1 cellular context compared by ENCODE assay signal in the genomic region with DNA sequence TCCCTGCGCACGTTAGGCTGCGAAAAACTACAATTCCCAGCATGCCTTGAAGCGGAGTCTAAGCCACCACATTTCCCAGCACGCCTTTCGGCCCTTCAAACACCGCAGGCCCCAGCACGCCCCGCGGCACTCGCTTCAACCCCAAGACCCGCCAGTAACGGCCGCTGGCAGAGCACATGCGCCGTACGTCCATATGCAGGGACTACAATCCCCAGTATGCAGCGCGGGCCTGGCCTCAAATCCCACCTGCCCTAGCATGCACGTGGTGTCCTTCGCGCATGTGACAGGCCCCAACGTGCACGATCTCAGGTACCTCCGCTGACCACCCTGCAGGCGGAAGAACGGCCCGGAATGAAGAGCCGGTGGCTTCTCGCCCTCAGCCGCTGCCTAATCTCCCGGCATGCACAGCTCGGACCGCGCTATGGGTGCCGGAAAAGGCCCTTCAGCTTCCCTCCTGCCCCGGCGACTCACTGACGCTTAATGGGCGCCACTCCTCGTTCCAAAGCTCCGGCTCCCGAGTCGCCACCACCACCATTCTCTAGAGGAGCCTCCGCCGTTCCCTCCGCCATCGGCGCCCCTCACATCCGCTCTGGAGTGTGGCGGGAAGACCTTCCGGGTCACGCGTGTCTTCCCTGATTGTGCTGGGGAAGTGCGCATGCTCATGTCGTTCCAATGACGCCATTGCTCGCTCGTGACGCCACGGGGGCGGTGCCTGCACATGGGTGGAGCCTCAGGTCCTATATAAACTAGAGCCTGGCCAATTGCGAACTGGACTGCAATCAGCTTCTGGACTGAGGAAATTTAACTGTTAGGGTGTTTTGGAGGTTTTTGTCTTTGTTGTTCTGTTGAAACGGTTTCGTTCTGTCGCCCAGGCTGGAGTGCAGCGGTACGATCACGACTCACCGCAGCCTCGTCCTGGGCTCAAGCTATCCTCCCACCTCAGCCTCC.
A peak's percentile ranks its signal among the peaks of the same experiment; 100 is the strongest.
TF ChIP-seq lines count a peak whose summit lies in the region.

A gene with protein sequence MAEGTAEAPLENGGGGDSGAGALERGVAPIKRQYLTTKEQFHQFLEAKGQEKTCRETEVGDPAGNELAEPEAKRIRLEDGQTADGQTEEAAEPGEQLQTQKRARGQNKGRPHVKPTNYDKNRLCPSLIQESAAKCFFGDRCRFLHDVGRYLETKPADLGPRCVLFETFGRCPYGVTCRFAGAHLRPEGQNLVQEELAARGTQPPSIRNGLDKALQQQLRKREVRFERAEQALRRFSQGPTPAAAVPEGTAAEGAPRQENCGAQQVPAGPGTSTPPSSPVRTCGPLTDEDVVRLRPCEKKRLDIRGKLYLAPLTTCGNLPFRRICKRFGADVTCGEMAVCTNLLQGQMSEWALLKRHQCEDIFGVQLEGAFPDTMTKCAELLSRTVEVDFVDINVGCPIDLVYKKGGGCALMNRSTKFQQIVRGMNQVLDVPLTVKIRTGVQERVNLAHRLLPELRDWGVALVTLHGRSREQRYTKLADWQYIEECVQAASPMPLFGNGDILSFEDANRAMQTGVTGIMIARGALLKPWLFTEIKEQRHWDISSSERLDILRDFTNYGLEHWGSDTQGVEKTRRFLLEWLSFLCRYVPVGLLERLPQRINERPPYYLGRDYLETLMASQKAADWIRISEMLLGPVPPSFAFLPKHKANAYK (minus strand): TSS at position 591 of the 948 bp plus-strand sequence. CDS start 22 bp downstream, at position 569.

TF ChIP-seq in HepG2, 621 proteins besides CTCF, POLR2A, EP300 and RAD21 (continued from another document and continues in another):
- peak; percentile 86 for TF ChIP-seq KDM2A (CRISPR knock-in tag; IDR thresholded peaks at IDR 0.05; ENCODE audit: borderline replicate concordance, low read depth)
- TF ChIP-seq CC2D1A (CRISPR knock-in tag; IDR thresholded peaks at IDR 0.05), result no peak
- TF ChIP-seq SSRP1 (CRISPR knock-in tag; IDR thresholded peaks at IDR 0.05), result no peak; the same call in 1 of the 2 replicates
- peak; percentile 38; the same call in 1 of the 2 replicates for TF ChIP-seq NR2F6 (IDR thresholded peaks at IDR 0.05)
- 0 out of 2 replicates have a peak, but pooled peaks have one; percentile 19 for TF ChIP-seq NR2F6 (CRISPR knock-in tag; IDR thresholded peaks at IDR 0.05)
- TF ChIP-seq, protein P1, sequence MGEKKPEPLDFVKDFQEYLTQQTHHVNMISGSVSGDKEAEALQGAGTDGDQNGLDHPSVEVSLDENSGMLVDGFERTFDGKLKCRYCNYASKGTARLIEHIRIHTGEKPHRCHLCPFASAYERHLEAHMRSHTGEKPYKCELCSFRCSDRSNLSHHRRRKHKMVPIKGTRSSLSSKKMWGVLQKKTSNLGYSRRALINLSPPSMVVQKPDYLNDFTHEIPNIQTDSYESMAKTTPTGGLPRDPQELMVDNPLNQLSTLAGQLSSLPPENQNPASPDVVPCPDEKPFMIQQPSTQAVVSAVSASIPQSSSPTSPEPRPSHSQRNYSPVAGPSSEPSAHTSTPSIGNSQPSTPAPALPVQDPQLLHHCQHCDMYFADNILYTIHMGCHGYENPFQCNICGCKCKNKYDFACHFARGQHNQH (CRISPR knock-in tag; IDR thresholded peaks at IDR 0.05), result peak; percentile 93
- TF ChIP-seq ZNF143 (CRISPR knock-in tag; IDR thresholded peaks at IDR 0.05), result peak; percentile 95
- TF ChIP-seq SOX5 (CRISPR knock-in tag; IDR thresholded peaks at IDR 0.05; ENCODE audit: borderline replicate concordance), result no peak; the same call in 1 of the 2 replicates
- TF ChIP-seq ZFP82 (CRISPR knock-in tag; IDR thresholded peaks at IDR 0.05; ENCODE audit: borderline replicate concordance), result 0 out of 2 replicates have a peak, but pooled peaks have one; percentile 69
- peak; percentile 50; the same call in 1 of the 2 replicates for TF ChIP-seq POGZ (CRISPR knock-in tag; IDR thresholded peaks at IDR 0.05)
- TF ChIP-seq PHF21A (CRISPR knock-in tag; IDR thresholded peaks at IDR 0.05), result peak; percentile 55; the same call in 1 of the 2 replicates
- TF ChIP-seq, protein P2, sequence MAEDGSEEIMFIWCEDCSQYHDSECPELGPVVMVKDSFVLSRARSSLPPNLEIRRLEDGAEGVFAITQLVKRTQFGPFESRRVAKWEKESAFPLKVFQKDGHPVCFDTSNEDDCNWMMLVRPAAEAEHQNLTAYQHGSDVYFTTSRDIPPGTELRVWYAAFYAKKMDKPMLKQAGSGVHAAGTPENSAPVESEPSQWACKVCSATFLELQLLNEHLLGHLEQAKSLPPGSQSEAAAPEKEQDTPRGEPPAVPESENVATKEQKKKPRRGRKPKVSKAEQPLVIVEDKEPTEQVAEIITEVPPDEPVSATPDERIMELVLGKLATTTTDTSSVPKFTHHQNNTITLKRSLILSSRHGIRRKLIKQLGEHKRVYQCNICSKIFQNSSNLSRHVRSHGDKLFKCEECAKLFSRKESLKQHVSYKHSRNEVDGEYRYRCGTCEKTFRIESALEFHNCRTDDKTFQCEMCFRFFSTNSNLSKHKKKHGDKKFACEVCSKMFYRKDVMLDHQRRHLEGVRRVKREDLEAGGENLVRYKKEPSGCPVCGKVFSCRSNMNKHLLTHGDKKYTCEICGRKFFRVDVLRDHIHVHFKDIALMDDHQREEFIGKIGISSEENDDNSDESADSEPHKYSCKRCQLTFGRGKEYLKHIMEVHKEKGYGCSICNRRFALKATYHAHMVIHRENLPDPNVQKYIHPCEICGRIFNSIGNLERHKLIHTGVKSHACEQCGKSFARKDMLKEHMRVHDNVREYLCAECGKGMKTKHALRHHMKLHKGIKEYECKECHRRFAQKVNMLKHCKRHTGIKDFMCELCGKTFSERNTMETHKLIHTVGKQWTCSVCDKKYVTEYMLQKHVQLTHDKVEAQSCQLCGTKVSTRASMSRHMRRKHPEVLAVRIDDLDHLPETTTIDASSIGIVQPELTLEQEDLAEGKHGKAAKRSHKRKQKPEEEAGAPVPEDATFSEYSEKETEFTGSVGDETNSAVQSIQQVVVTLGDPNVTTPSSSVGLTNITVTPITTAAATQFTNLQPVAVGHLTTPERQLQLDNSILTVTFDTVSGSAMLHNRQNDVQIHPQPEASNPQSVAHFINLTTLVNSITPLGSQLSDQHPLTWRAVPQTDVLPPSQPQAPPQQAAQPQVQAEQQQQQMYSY (CRISPR knock-in tag; IDR thresholded peaks at IDR 0.05), result 0 out of 2 replicates have a peak, but pooled peaks have one; percentile 37
- no peak for TF ChIP-seq ZNF263 (CRISPR knock-in tag; IDR thresholded peaks at IDR 0.05)
- no peak for TF ChIP-seq ZNF703 (CRISPR knock-in tag; IDR thresholded peaks at IDR 0.05; ENCODE audit: borderline replicate concordance)
- peak; percentile 25; the same call in 1 of the 2 replicates for TF ChIP-seq NFKBIZ (CRISPR knock-in tag; IDR thresholded peaks at IDR 0.05)
- TF ChIP-seq FOXO1 (CRISPR knock-in tag; IDR thresholded peaks at IDR 0.05), result peak; percentile 17; the same call in 1 of the 2 replicates
- TF ChIP-seq, protein P3, sequence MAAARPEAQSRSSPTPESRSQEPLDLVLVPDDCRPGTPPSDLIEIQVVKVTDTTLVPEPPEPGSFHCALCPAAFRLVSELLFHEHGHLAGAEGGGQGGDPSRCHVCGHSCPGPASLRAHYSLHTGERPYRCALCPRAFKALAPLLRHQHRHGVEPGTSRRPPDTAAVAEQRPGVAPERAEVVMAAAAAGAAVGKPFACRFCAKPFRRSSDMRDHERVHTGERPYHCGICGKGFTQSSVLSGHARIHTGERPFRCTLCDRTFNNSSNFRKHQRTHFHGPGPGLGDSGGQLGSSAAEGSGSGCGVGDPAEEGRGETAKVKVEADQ (CRISPR knock-in tag; IDR thresholded peaks at IDR 0.05; ENCODE audit: borderline replicate concordance), result peak; percentile 85
- peak; percentile 71; the same call in 1 of the 2 replicates for TF ChIP-seq NAIF1 (CRISPR knock-in tag; IDR thresholded peaks at IDR 0.05; ENCODE audit: borderline replicate concordance)
- TF ChIP-seq, protein P4, sequence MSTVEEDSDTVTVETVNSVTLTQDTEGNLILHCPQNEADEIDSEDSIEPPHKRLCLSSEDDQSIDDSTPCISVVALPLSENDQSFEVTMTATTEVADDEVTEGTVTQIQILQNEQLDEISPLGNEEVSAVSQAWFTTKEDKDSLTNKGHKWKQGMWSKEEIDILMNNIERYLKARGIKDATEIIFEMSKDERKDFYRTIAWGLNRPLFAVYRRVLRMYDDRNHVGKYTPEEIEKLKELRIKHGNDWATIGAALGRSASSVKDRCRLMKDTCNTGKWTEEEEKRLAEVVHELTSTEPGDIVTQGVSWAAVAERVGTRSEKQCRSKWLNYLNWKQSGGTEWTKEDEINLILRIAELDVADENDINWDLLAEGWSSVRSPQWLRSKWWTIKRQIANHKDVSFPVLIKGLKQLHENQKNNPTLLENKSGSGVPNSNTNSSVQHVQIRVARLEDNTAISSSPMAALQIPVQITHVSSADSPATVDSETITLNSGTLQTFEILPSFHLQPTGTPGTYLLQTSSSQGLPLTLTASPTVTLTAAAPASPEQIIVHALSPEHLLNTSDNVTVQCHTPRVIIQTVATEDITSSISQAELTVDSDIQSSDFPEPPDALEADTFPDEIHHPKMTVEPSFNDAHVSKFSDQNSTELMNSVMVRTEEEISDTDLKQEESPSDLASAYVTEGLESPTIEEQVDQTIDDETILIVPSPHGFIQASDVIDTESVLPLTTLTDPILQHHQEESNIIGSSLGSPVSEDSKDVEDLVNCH (CRISPR knock-in tag; IDR thresholded peaks at IDR 0.05), result 0 out of 2 replicates have a peak, but pooled peaks have one; percentile 56
- TF ChIP-seq RORA (CRISPR knock-in tag; IDR thresholded peaks at IDR 0.05), result no peak
- TF ChIP-seq, protein P5, sequence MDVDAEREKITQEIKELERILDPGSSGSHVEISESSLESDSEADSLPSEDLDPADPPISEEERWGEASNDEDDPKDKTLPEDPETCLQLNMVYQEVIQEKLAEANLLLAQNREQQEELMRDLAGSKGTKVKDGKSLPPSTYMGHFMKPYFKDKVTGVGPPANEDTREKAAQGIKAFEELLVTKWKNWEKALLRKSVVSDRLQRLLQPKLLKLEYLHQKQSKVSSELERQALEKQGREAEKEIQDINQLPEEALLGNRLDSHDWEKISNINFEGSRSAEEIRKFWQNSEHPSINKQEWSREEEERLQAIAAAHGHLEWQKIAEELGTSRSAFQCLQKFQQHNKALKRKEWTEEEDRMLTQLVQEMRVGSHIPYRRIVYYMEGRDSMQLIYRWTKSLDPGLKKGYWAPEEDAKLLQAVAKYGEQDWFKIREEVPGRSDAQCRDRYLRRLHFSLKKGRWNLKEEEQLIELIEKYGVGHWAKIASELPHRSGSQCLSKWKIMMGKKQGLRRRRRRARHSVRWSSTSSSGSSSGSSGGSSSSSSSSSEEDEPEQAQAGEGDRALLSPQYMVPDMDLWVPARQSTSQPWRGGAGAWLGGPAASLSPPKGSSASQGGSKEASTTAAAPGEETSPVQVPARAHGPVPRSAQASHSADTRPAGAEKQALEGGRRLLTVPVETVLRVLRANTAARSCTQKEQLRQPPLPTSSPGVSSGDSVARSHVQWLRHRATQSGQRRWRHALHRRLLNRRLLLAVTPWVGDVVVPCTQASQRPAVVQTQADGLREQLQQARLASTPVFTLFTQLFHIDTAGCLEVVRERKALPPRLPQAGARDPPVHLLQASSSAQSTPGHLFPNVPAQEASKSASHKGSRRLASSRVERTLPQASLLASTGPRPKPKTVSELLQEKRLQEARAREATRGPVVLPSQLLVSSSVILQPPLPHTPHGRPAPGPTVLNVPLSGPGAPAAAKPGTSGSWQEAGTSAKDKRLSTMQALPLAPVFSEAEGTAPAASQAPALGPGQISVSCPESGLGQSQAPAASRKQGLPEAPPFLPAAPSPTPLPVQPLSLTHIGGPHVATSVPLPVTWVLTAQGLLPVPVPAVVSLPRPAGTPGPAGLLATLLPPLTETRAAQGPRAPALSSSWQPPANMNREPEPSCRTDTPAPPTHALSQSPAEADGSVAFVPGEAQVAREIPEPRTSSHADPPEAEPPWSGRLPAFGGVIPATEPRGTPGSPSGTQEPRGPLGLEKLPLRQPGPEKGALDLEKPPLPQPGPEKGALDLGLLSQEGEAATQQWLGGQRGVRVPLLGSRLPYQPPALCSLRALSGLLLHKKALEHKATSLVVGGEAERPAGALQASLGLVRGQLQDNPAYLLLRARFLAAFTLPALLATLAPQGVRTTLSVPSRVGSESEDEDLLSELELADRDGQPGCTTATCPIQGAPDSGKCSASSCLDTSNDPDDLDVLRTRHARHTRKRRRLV (CRISPR knock-in tag; IDR thresholded peaks at IDR 0.05), result peak; percentile 93; the same call in 1 of the 2 replicates
- TF ChIP-seq ARNT2 (CRISPR knock-in tag; IDR thresholded peaks at IDR 0.05; ENCODE audit: low read depth), result peak; percentile 95
- TF ChIP-seq ARNT (IDR thresholded peaks at IDR 0.05), result no peak
- TF ChIP-seq NR3C1 (CRISPR knock-in tag; IDR thresholded peaks at IDR 0.05), result no peak
- 0 out of 2 replicates have a peak, but pooled peaks have one; percentile 5 for TF ChIP-seq ZBTB42 (CRISPR knock-in tag; IDR thresholded peaks at IDR 0.05)
- no peak for TF ChIP-seq HDAC6 (IDR thresholded peaks at IDR 0.05; ENCODE audit: low read depth, low read length)
- TF ChIP-seq KDM5A (IDR thresholded peaks at IDR 0.05; ENCODE audit: borderline replicate concordance, low read length), result 0 out of 2 replicates have a peak, but pooled peaks have one; percentile 68
- peak; percentile 78 for TF ChIP-seq PHF8 (CRISPR knock-in tag; IDR thresholded peaks at IDR 0.05)
- TF ChIP-seq NFRKB (IDR thresholded peaks at IDR 0.05), result no peak
- TF ChIP-seq ZNF644 (CRISPR knock-in tag; IDR thresholded peaks at IDR 0.05; ENCODE audit: low read depth), result no peak
- TF ChIP-seq ZFYVE20 (CRISPR knock-in tag; IDR thresholded peaks at IDR 0.05; ENCODE audit: borderline replicate concordance, low read depth), result 0 out of 2 replicates have a peak, but pooled peaks have one; percentile 63
- no peak for TF ChIP-seq ZNF282 (IDR thresholded peaks at IDR 0.05; ENCODE audit: partially characterized antibody)
- peak; percentile 87; the same call in 1 of the 2 replicates for TF ChIP-seq ZNF558 (CRISPR knock-in tag; IDR thresholded peaks at IDR 0.05; ENCODE audit: borderline replicate concordance)
- no peak for TF ChIP-seq MAF1 (CRISPR knock-in tag; IDR thresholded peaks at IDR 0.05; ENCODE audit: borderline replicate concordance)
- TF ChIP-seq, protein P6, sequence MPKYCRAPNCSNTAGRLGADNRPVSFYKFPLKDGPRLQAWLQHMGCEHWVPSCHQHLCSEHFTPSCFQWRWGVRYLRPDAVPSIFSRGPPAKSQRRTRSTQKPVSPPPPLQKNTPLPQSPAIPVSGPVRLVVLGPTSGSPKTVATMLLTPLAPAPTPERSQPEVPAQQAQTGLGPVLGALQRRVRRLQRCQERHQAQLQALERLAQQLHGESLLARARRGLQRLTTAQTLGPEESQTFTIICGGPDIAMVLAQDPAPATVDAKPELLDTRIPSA (CRISPR knock-in tag; IDR thresholded peaks at IDR 0.05; ENCODE audit: borderline replicate concordance), result no peak
- TF ChIP-seq REXO4 (CRISPR knock-in tag; IDR thresholded peaks at IDR 0.05; ENCODE audit: borderline replicate concordance), result no peak; the same call in 1 of the 2 replicates
